ENCODE assay signal across 12 cellular contexts in genomic region chr20:37541326-37541725, GRCh38.
"Had no signal": no experiment of that assay in that cellular context is flagged by ENCODE, and none has a peak within 500 bp of the region (broad histone marks: within the 10 kb centered on the region; RNA-seq: fewer than 3 reads in every experiment).

No MANE protein-coding gene starts in this region.

- H3K4me3 Mint-ChIP-seq: activated naive CD4-positive, alpha-beta T cell treated with anti-CD3 and anti-CD28 coated beads for 36 hours; naive B cell; stimulated activated naive CD8-positive, alpha-beta T cell treated with anti-CD3 and anti-CD28 coated beads, Interleukin-15, Interleukin-2, amounts not matched to agents 100 ng/mL and 50 ng/mL, for 24 hours had no signal

- H3K36me3 ChIP-seq: lower lobe of right lung, ovary, transverse colon had no signal

- H3K9me3 Mint-ChIP-seq: activated naive CD4-positive, alpha-beta T cell treated with anti-CD3 and anti-CD28 coated beads for 36 hours; stimulated activated naive CD8-positive, alpha-beta T cell treated with anti-CD3 and anti-CD28 coated beads, Interleukin-15, Interleukin-2, amounts not matched to agents 100 ng/mL and 50 ng/mL, for 24 hours had no signal

- H3K4me1 ChIP-seq: body of pancreas, lower lobe of right lung had no signal

- H3K9me3 ChIP-seq: body of pancreas, lower lobe of right lung, ovary, transverse colon had no signal

- H3K27ac ChIP-seq: body of pancreas, lower lobe of right lung, ovary had no signal

- H3K36me3 Mint-ChIP-seq: naive B cell had no signal

- ATAC-seq: body of pancreas, left cardiac atrium, lower lobe of right lung had no signal

- H3K27me3 ChIP-seq: body of pancreas, ovary, transverse colon had no signal

- DNase-seq: activated CD4-positive, alpha-beta T cell treated with anti-CD3 and anti-CD28 coated beads, Interleukin-2, amount 50 U/mL, for 48 hours; activated naive CD4-positive, alpha-beta T cell treated with anti-CD3 and anti-CD28 coated beads for 36 hours; body of pancreas; caudate nucleus; left cardiac atrium; lower lobe of right lung; midbrain; naive B cell; ovary; T-helper 2 cell; transverse colon had no signal

- H3K4me3 ChIP-seq: body of pancreas, lower lobe of right lung, ovary, transverse colon had no signal

- H3K4me1 Mint-ChIP-seq: naive B cell had no signal

- H3K27ac Mint-ChIP-seq: activated naive CD4-positive, alpha-beta T cell treated with anti-CD3 and anti-CD28 coated beads for 36 hours; stimulated activated naive CD8-positive, alpha-beta T cell treated with anti-CD3 and anti-CD28 coated beads, Interleukin-15, Interleukin-2, amounts not matched to agents 100 ng/mL and 50 ng/mL, for 24 hours had no signal
